ENCODE assay signal across 1 cellular context in genomic region chr15:76674883-76675282, GRCh38.
TF ChIP-seq lines count a peak whose summit lies in the region.

No MANE protein-coding gene starts in this region.

TF ChIP-seq in SK-N-SH, 30 proteins besides CTCF, POLR2A, EP300 and RAD21:
- TF ChIP-seq, protein P1, sequence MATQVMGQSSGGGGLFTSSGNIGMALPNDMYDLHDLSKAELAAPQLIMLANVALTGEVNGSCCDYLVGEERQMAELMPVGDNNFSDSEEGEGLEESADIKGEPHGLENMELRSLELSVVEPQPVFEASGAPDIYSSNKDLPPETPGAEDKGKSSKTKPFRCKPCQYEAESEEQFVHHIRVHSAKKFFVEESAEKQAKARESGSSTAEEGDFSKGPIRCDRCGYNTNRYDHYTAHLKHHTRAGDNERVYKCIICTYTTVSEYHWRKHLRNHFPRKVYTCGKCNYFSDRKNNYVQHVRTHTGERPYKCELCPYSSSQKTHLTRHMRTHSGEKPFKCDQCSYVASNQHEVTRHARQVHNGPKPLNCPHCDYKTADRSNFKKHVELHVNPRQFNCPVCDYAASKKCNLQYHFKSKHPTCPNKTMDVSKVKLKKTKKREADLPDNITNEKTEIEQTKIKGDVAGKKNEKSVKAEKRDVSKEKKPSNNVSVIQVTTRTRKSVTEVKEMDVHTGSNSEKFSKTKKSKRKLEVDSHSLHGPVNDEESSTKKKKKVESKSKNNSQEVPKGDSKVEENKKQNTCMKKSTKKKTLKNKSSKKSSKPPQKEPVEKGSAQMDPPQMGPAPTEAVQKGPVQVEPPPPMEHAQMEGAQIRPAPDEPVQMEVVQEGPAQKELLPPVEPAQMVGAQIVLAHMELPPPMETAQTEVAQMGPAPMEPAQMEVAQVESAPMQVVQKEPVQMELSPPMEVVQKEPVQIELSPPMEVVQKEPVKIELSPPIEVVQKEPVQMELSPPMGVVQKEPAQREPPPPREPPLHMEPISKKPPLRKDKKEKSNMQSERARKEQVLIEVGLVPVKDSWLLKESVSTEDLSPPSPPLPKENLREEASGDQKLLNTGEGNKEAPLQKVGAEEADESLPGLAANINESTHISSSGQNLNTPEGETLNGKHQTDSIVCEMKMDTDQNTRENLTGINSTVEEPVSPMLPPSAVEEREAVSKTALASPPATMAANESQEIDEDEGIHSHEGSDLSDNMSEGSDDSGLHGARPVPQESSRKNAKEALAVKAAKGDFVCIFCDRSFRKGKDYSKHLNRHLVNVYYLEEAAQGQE (IDR thresholded peaks at IDR 0.05; ENCODE audit: low read depth, low read length), result no peak
- no peak for TF ChIP-seq YY1 (IDR thresholded peaks at IDR 0.05; ENCODE audit: low read depth)
- TF ChIP-seq, protein P2, sequence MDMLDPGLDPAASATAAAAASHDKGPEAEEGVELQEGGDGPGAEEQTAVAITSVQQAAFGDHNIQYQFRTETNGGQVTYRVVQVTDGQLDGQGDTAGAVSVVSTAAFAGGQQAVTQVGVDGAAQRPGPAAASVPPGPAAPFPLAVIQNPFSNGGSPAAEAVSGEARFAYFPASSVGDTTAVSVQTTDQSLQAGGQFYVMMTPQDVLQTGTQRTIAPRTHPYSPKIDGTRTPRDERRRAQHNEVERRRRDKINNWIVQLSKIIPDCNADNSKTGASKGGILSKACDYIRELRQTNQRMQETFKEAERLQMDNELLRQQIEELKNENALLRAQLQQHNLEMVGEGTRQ (IDR thresholded peaks at IDR 0.05; ENCODE audit: borderline replicate concordance, low read depth, low read length), result no peak
- TF ChIP-seq RXRA (IDR thresholded peaks at IDR 0.05; ENCODE audit: borderline replicate concordance, low read depth), result no peak
- TF ChIP-seq POLR2AphosphoS5 (IDR thresholded peaks at IDR 0.05; ENCODE audit: low read depth, low read length), result no peak
- peak; percentile 42; the same call in 1 of the 2 replicates for TF ChIP-seq FOSL2 (IDR thresholded peaks at IDR 0.05; ENCODE audit: borderline replicate concordance, low read depth)
- TF ChIP-seq RCOR1 (IDR thresholded peaks at IDR 0.05; ENCODE audit: low read length), result no peak
- no peak for TF ChIP-seq IRF3 (IDR thresholded peaks at IDR 0.05; ENCODE audit: low read depth, low read length)
- TF ChIP-seq TEAD4 (IDR thresholded peaks at IDR 0.05; ENCODE audit: borderline replicate concordance, insufficient read depth), result no peak
- TF ChIP-seq GATA2 (CRISPR knock-in tag; IDR thresholded peaks at IDR 0.05), result no peak
- peak; percentile 53; the same call in 1 of the 2 replicates for TF ChIP-seq PBX3 (IDR thresholded peaks at IDR 0.05)
- TF ChIP-seq TAF1 (IDR thresholded peaks at IDR 0.05; ENCODE audit: borderline replicate concordance, low read depth, low read length), result no peak
- no peak for TF ChIP-seq FOXJ3 (CRISPR knock-in tag; IDR thresholded peaks at IDR 0.05)
- TF ChIP-seq ZBTB33 (IDR thresholded peaks at IDR 0.05; ENCODE audit: borderline replicate concordance, low read depth), result no peak
- TF ChIP-seq MXI1 (IDR thresholded peaks at IDR 0.05; ENCODE audit: low read depth, low read length), result no peak
- TF ChIP-seq JUND (IDR thresholded peaks at IDR 0.05), result peak; percentile 44
- TF ChIP-seq MEF2A (IDR thresholded peaks at IDR 0.05; ENCODE audit: borderline replicate concordance, low read depth), result no peak
- TF ChIP-seq USF1 (IDR thresholded peaks at IDR 0.05; ENCODE audit: borderline replicate concordance, low read depth), result no peak
- TF ChIP-seq TCF12 (IDR thresholded peaks at IDR 0.05), result 0 out of 2 replicates have a peak, but pooled peaks have one; percentile 14
- no peak for TF ChIP-seq NRF1 (IDR thresholded peaks at IDR 0.05; ENCODE audit: low read depth, low read length)
- TF ChIP-seq GABPA (IDR thresholded peaks at IDR 0.05; ENCODE audit: low read depth), result no peak
- TF ChIP-seq SMC3 (IDR thresholded peaks at IDR 0.05; ENCODE audit: low read depth, low read length), result no peak
- TF ChIP-seq CHD2 (IDR thresholded peaks at IDR 0.05; ENCODE audit: low read length, partially characterized antibody), result no peak
- TF ChIP-seq ELF1 (IDR thresholded peaks at IDR 0.05), result no peak
- no peak for TF ChIP-seq NFIC (IDR thresholded peaks at IDR 0.05; ENCODE audit: borderline replicate concordance)
- TF ChIP-seq FOXM1 (IDR thresholded peaks at IDR 0.05; ENCODE audit: low read depth), result no peak
- no peak for TF ChIP-seq SIN3A (IDR thresholded peaks at IDR 0.05; ENCODE audit: borderline replicate concordance, low read depth, low read length)
